Comparison of ENCODE assay signal across 17 cellular contexts in the genomic region with DNA sequence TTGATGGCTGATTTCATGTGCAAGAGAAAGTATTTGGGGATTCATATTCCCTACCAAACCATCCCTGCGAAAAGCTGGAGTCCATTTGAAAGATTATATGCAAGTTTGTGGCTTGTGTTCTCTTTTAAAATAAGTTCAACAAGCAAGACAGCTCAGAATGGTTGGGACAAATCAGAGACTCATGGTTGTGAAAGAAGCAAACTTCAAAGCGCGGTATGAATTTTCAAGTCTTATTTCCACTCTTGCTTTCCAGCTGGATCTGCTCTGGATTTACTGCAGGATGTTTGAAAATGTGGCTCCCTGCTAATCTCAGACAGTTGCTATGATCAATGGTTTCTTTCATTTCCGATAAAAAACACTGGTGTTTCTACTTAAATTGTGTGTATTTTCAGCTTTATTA.
"Had no signal": no experiment of that assay in that cellular context is flagged by ENCODE, and none has a peak within 500 bp of the region (broad histone marks: within the 10 kb centered on the region; RNA-seq: fewer than 3 reads in every experiment).

No MANE protein-coding gene starts in this region.

- H3K4me3 Mint-ChIP-seq: activated CD4-positive, alpha-beta T cell treated with anti-CD3 and anti-CD28 coated beads, Interleukin-2, amount 10 ng/mL, durations not matched to agents 24 days and 14 days; activated CD8-positive, alpha-beta T cell treated with anti-CD3 and anti-CD28 coated beads for 36 hours; activated naive CD4-positive, alpha-beta T cell treated with anti-CD3 and anti-CD28 coated beads, Interleukin-2, amount 10 ng/mL, durations not matched to agents 7 days and 5 days; activated T-cell treated with anti-CD3 and anti-CD28 coated beads, Interleukin-2, amount 50 U/mL, for 24 hours had no signal

- H3K36me3 ChIP-seq: ascending aorta, breast epithelium, tibial nerve had no signal

- H3K27me3 ChIP-seq: ascending aorta, breast epithelium, tibial nerve had no signal

- ATAC-seq: activated CD8-positive, alpha-beta T cell treated with anti-CD3 and anti-CD28 coated beads for 36 hours; esophagus mucosa had no signal

- H3K4me3 ChIP-seq: ascending aorta, breast epithelium, coronary artery, tibial nerve had no signal

- H3K4me1 ChIP-seq: ascending aorta, breast epithelium had no signal

- DNase-seq: activated CD4-positive, alpha-beta T cell treated with anti-CD3 and anti-CD28 coated beads, Interleukin-2, amount 10 ng/mL, durations not matched to agents 24 days and 14 days; activated CD8-positive, alpha-beta T cell treated with anti-CD3 and anti-CD28 coated beads for 36 hours; activated naive CD4-positive, alpha-beta T cell treated with anti-CD3 and anti-CD28 coated beads, Interleukin-2, amount 10 ng/mL, durations not matched to agents 7 days and 5 days; activated T-cell treated with anti-CD3 and anti-CD28 coated beads, Interleukin-2, amount 50 U/mL, for 24 hours; effector CD4-positive, alpha-beta T cell; foreskin fibroblast; occipital lobe; posterior cingulate gyrus; stimulated activated naive CD4-positive, alpha-beta T cell; T-helper 1 cell; T-helper 9 cell had no signal

- H3K27ac Mint-ChIP-seq: activated CD4-positive, alpha-beta T cell treated with anti-CD3 and anti-CD28 coated beads, Interleukin-2, amount 10 ng/mL, durations not matched to agents 24 days and 14 days; activated CD8-positive, alpha-beta T cell treated with anti-CD3 and anti-CD28 coated beads for 36 hours; activated naive CD4-positive, alpha-beta T cell treated with anti-CD3 and anti-CD28 coated beads, Interleukin-2, amount 10 ng/mL, durations not matched to agents 7 days and 5 days; activated T-cell treated with anti-CD3 and anti-CD28 coated beads, Interleukin-2, amount 50 U/mL, for 24 hours; activated T-helper 2 cell treated with anti-CD3 and anti-CD28 coated beads, Interferon-gamma antibody, Interleukin-2, Interleukin-4, amounts not matched to agents 10 μg/mL and 5 μg/mL and 100 μg/mL, durations not matched to agents 14 hours and 24 hours and 36 hours had no signal

- H3K9me3 ChIP-seq: ascending aorta, breast epithelium, tibial nerve had no signal

- H3K27me3 Mint-ChIP-seq: activated CD4-positive, alpha-beta T cell treated with anti-CD3 and anti-CD28 coated beads, Interleukin-2, amount 10 ng/mL, durations not matched to agents 24 days and 14 days; activated CD8-positive, alpha-beta T cell treated with anti-CD3 and anti-CD28 coated beads for 36 hours; activated naive CD4-positive, alpha-beta T cell treated with anti-CD3 and anti-CD28 coated beads, Interleukin-2, amount 10 ng/mL, durations not matched to agents 7 days and 5 days; activated T-cell treated with anti-CD3 and anti-CD28 coated beads, Interleukin-2, amount 50 U/mL, for 24 hours had no signal

- H3K27ac ChIP-seq: ascending aorta, coronary artery, tibial nerve had no signal
